In genomic region chr12:107091381-107091780, GRCh38 we compare ENCODE assay signal across 9 cellular contexts. TPM values are rescaled to one million over a fixed set of nuclear protein-coding genes. Genes with fewer than 3 reads are reported as not detected.
DNase-seq lines count a peak whose midpoint lies in the region; ATAC-seq and TF ChIP-seq lines count a peak whose summit lies in the region.
"Had no signal": no experiment of that assay in that cellular context is flagged by ENCODE, and none has a peak within 500 bp of the region (broad histone marks: within the 10 kb centered on the region; RNA-seq: fewer than 3 reads in every experiment).

No MANE protein-coding gene starts in this region.

- no peaks in the 10 kb centered on the region for H3K27me3 Mint-ChIP-seq in mesothelial cell of epicardium (ENCODE audit: low read depth)
- no peaks in the 10 kb centered on the region for H3K27me3 Mint-ChIP-seq in activated T-cell treated with anti-CD3 and anti-CD28 coated beads, Interleukin-2, amount 50 U/mL, for 72 hours (ENCODE audit: low read depth)

- H3K27ac Mint-ChIP-seq in stimulated activated effector memory CD8-positive, alpha-beta T cell treated with anti-CD3 and anti-CD28 coated beads, Interleukin-12 subunit alpha, Interleukin-12 subunit beta, amount 100 ng/mL, for 72 hours = no peak overlapping the region
- H3K27ac Mint-ChIP-seq in mesothelial cell of epicardium = no peak overlapping the region
- H3K27ac Mint-ChIP-seq in activated T-cell treated with anti-CD3 and anti-CD28 coated beads, Interleukin-2, amount 50 U/mL, for 72 hours = no peak overlapping the region

- H3K9me3 ChIP-seq in thoracic aorta = no peaks in the 10 kb centered on the region

- no peak overlapping the region for H3K4me3 Mint-ChIP-seq in stimulated activated effector memory CD8-positive, alpha-beta T cell treated with anti-CD3 and anti-CD28 coated beads, Interleukin-12 subunit alpha, Interleukin-12 subunit beta, amount 100 ng/mL, for 72 hours
- no peak overlapping the region for H3K4me3 Mint-ChIP-seq in mesothelial cell of epicardium
- H3K4me3 Mint-ChIP-seq in activated T-cell treated with anti-CD3 and anti-CD28 coated beads, Interleukin-2, amount 50 U/mL, for 72 hours = no peak overlapping the region

- ATAC-seq in thoracic aorta (ENCODE audit: insufficient number of reproducible peaks, low FRiP score, low read depth) = no peak
- no peak for ATAC-seq in stimulated activated effector memory CD8-positive, alpha-beta T cell treated with anti-CD3 and anti-CD28 coated beads, Interleukin-12 subunit alpha, Interleukin-12 subunit beta, amount 100 ng/mL, for 72 hours
- no peak for ATAC-seq in activated T-cell treated with anti-CD3 and anti-CD28 coated beads, Interleukin-2, amount 50 U/mL, for 72 hours (replicated peaks in 1 of 2)

- no peaks in the 10 kb centered on the region for H3K36me3 Mint-ChIP-seq in stimulated activated effector memory CD8-positive, alpha-beta T cell treated with anti-CD3 and anti-CD28 coated beads, Interleukin-12 subunit alpha, Interleukin-12 subunit beta, amount 100 ng/mL, for 72 hours
- no peaks in the 10 kb centered on the region for H3K36me3 Mint-ChIP-seq in mesothelial cell of epicardium
- peaks cover 4 to 8% of the 10 kb centered on the region in 2 donors for H3K36me3 Mint-ChIP-seq in activated T-cell treated with anti-CD3 and anti-CD28 coated beads, Interleukin-2, amount 50 U/mL, for 72 hours (ENCODE audit: insufficient read depth in 2 of 2)

- H3K36me3 ChIP-seq in thoracic aorta = no peaks in the 10 kb centered on the region

- no peaks in the 10 kb centered on the region for H3K27me3 ChIP-seq in thoracic aorta (replicated peaks; ENCODE audit: insufficient read depth)

- DNase-seq in NCI-H2081 (lab: John Stamatoyannopoulos, UW) = peak; percentile 10 to 41
- no peak for DNase-seq in NCI-H2081 treated with DMSO at 0.1 percent for 48 hours (lab: John Stamatoyannopoulos, UW)
- DNase-seq in SW480 (ENCODE audit: low spot score) = peak; percentile 5
- DNase-seq in thoracic aorta (ENCODE audit: low spot score) = peak; percentile 13
- DNase-seq in stimulated activated effector memory CD8-positive, alpha-beta T cell treated with anti-CD3 and anti-CD28 coated beads, Interleukin-12 subunit alpha, Interleukin-12 subunit beta, amount 100 ng/mL, for 72 hours (ENCODE audit: low spot score in 2 of 2) = no peak
- DNase-seq in mesothelial cell of epicardium (ENCODE audit: low spot score in 2 of 2, unreplicated experiment in 2 of 2) = no peak
- no peak for DNase-seq in activated T-cell treated with anti-CD3 and anti-CD28 coated beads, Interleukin-2, amount 50 U/mL, for 72 hours

- H3K9me3 Mint-ChIP-seq in stimulated activated effector memory CD8-positive, alpha-beta T cell treated with anti-CD3 and anti-CD28 coated beads, Interleukin-12 subunit alpha, Interleukin-12 subunit beta, amount 100 ng/mL, for 72 hours = no peaks in the 10 kb centered on the region
- H3K9me3 Mint-ChIP-seq in mesothelial cell of epicardium = peaks cover 6% of the 10 kb centered on the region
- peaks cover 3 to 4% of the 10 kb centered on the region in 2 donors for H3K9me3 Mint-ChIP-seq in activated T-cell treated with anti-CD3 and anti-CD28 coated beads, Interleukin-2, amount 50 U/mL, for 72 hours

- H3K4me3 ChIP-seq in iPS-11a (ENCODE audit: low read depth, low read length) (peak overlapping the region; percentile 88), thoracic aorta (peak overlapping the region; percentile 80)

- peak overlapping the region; percentile 91 to 97 for H3K27ac ChIP-seq in thoracic aorta
- H3K27ac ChIP-seq: C4-2B had no signal

- peaks cover 28% of the 10 kb centered on the region for H3K4me1 Mint-ChIP-seq in stimulated activated effector memory CD8-positive, alpha-beta T cell treated with anti-CD3 and anti-CD28 coated beads, Interleukin-12 subunit alpha, Interleukin-12 subunit beta, amount 100 ng/mL, for 72 hours
- H3K4me1 Mint-ChIP-seq in mesothelial cell of epicardium = peaks cover 7% of the 10 kb centered on the region
- peaks cover 12% of the 10 kb centered on the region for H3K4me1 Mint-ChIP-seq in activated T-cell treated with anti-CD3 and anti-CD28 coated beads, Interleukin-2, amount 50 U/mL, for 72 hours (ENCODE audit: low read depth)

- TF ChIP-seq CTCF in thoracic aorta (IDR thresholded peaks at IDR 0.05) (no peak), mesothelial cell of epicardium (IDR thresholded peaks at IDR 0.05; ENCODE audit: unreplicated experiment) (no peak)

- H3K4me1 ChIP-seq in thoracic aorta (ENCODE audit: control insufficient read depth in 1 of 2, low read depth in 2 of 2) = peaks cover 9 to 22% of the 10 kb centered on the region in 2 donors

RNA-seq across cellular contexts. Expression of gene CRY1, which starts 2.0 kb away (rescaled TPM):
- total RNA-seq in thoracic aorta (10 to 100 TPM; 24.8 to 40.6 TPM), mesothelial cell of epicardium (24.2 to 30.0 TPM (median 26.5 TPM) in 3 replicates)
- 10 to 100 TPM; 24.1 to 25.8 TPM for total RNA-seq in activated T-cell treated with anti-CD3 and anti-CD28 coated beads, Interleukin-2, amount 50 U/mL, for 72 hours

Comparison
In these comparisons a context has a peak if more than half of its experiments do, and no peak if none do; other contexts are left out.
1. DNase-seq: peak in NCI-H2081 (2 of 2), SW480 (single experiment) and thoracic aorta (single experiment); none in NCI-H2081 treated with DMSO at 0.1 percent for 48 hours (single experiment), stimulated activated effector memory CD8-positive, alpha-beta T cell treated with anti-CD3 and anti-CD28 coated beads, Interleukin-12 subunit alpha, Interleukin-12 subunit beta, amount 100 ng/mL, for 72 hours (0 of 2), mesothelial cell of epicardium (0 of 2) and activated T-cell treated with anti-CD3 and anti-CD28 coated beads, Interleukin-2, amount 50 U/mL, for 72 hours (0 of 2).